In the genomic region with DNA sequence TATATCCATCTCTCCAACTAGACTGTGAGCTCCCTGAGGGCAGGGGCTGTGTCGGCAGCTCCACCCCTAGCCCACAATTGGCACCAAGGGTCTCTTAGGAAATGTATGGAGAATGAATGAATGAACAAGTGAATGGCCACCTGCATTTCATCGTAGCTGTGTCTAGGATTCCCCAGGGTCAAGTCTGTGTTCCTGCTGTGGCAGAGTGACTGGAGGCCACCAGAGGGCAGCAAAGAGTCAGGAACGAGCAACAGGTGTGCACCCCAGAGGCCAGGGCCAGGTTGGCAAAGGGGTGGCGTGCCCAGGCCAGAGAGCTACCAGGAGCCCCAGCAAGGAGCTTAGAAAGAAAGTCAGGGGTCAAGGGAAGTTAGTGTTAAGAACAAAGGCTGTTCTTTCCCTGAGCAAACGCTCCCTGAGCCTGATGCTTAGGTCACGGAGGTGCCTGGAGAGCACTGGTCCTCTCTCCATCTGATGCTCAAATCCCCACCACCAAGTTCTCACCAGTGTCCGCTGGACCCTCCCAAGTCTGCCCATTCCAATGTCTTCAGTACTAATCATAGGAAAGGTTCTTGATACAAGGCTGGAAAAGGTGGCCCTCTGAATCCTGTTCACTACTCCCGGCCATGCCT, we compare ENCODE assay signal across 7 cellular contexts.
DNase-seq lines count a peak whose midpoint lies in the region; ATAC-seq, FAIRE-seq and TF ChIP-seq lines count a peak whose summit lies in the region.

No MANE protein-coding gene starts in this region.

- H3K79me2 ChIP-seq in endothelial cell of umbilical vein (ENCODE audit: control insufficient read depth, insufficient read depth, low read length): no peaks in the 10 kb centered on the region

- H3K9me3 ChIP-seq in endothelial cell of umbilical vein (replicated peaks; ENCODE audit: control insufficient read depth, insufficient read depth, low read length): no peaks in the 10 kb centered on the region

- no peak overlapping the region for H3K4me3 Mint-ChIP-seq in natural killer cell treated with Interleukin-12 subunit alpha and Interleukin-12 subunit beta and Interleukin-15 and Interleukin-18, amount 100 ng/mL, for 72 hours
- peak overlapping the region in 1 of 2 donors; percentile 15 for H3K4me3 Mint-ChIP-seq in stimulated activated naive B cell treated with anti-CD40 and anti-IgM and Interleukin-4, amounts not matched to agents 10 μg/mL and 1 μg/mL and 100 μg/mL, for 72 hours

- intact Hi-C loops in endothelial cell of umbilical vein (cut with micrococcal nuclease): loop anchor here (1.0 to 5.0 kb wide), 3 partner anchors 118 to 459 kb away; no protein-coding TSS in a partner anchor

- POLR2A ChIA-PET in endothelial cell of umbilical vein (lab: Charles Lee): no interaction called here

- H3K36me3 Mint-ChIP-seq in natural killer cell treated with Interleukin-12 subunit alpha and Interleukin-12 subunit beta and Interleukin-15 and Interleukin-18, amount 100 ng/mL, for 72 hours: no peaks in the 10 kb centered on the region
- H3K36me3 Mint-ChIP-seq in stimulated activated naive B cell treated with anti-CD40 and anti-IgM and Interleukin-4, amounts not matched to agents 10 μg/mL and 1 μg/mL and 100 μg/mL, for 72 hours: peaks cover 63 to 82% of the 10 kb centered on the region in 2 donors

- TF ChIP-seq CTCF in GM12864 (IDR thresholded peaks at IDR 0.05; ENCODE audit: low read depth, low read length, missing control alignments): peak; percentile 92
- peak; percentile 80 to 90 for TF ChIP-seq CTCF in endothelial cell of umbilical vein (IDR thresholded peaks at IDR 0.05; ENCODE audit: extremely low read depth in 1 of 2, insufficient read depth in 1 of 2, low read depth in 1 of 2, low read length in 2 of 2)

- H3K4me2 ChIP-seq in endothelial cell of umbilical vein (ENCODE audit: insufficient read depth, low read length): no peak overlapping the region

- H3K36me3 ChIP-seq in endothelial cell of umbilical vein (ENCODE audit: control insufficient read depth in 2 of 2, extremely low read depth in 1 of 2, insufficient read depth in 2 of 2, low read length in 2 of 2): no peaks in the 10 kb centered on the region

- TF ChIP-seq POLR2A in endothelial cell of umbilical vein (IDR thresholded peaks at IDR 0.05; ENCODE audit: low read depth, low read length): no peak

- H3K9me3 Mint-ChIP-seq in natural killer cell treated with Interleukin-12 subunit alpha and Interleukin-12 subunit beta and Interleukin-15 and Interleukin-18, amount 100 ng/mL, for 72 hours: no peaks in the 10 kb centered on the region
- H3K9me3 Mint-ChIP-seq in stimulated activated naive B cell treated with anti-CD40 and anti-IgM and Interleukin-4, amounts not matched to agents 10 μg/mL and 1 μg/mL and 100 μg/mL, for 72 hours: no peaks in the 10 kb centered on the region

- H4K20me1 ChIP-seq in endothelial cell of umbilical vein (replicated peaks; ENCODE audit: control insufficient read depth, extremely low read depth, insufficient read depth, low read length): no peaks in the 10 kb centered on the region

- BruUV-seq in endothelial cell of umbilical vein (replicated peaks; lab: Mats Ljungman, UMichigan): no TSS peak

- DNase-seq in GM12864 (ENCODE audit: low read depth) (peak; percentile 51), NCI-H510A (lab: John Stamatoyannopoulos, UW) (peak; percentile 40), endothelial cell of umbilical vein (ENCODE audit: low read depth, low spot score) (peak; percentile 43)
- DNase-seq in activated CD8-positive, alpha-beta memory T cell treated with anti-CD3 and anti-CD28 coated beads for 4 hours (ENCODE audit: low read depth in 2 of 2): peak; percentile 30 to 34
- peak; percentile 60 for DNase-seq in natural killer cell treated with Interleukin-12 subunit alpha and Interleukin-12 subunit beta and Interleukin-15 and Interleukin-18, amount 100 ng/mL, for 72 hours (ENCODE audit: low spot score)
- peak; percentile 64 for DNase-seq in stimulated activated naive B cell treated with anti-CD40 and anti-IgM and Interleukin-4, amounts not matched to agents 10 μg/mL and 1 μg/mL and 100 μg/mL, for 72 hours

- peak; percentile 59 for ATAC-seq in HG02798 (IDR thresholded peaks at IDR 0.05; ENCODE audit: poor library complexity, unreplicated experiment)
- ATAC-seq in natural killer cell treated with Interleukin-12 subunit alpha and Interleukin-12 subunit beta and Interleukin-15 and Interleukin-18, amount 100 ng/mL, for 72 hours: peak; percentile 65 to 82
- peak; percentile 82 to 83 for ATAC-seq in stimulated activated naive B cell treated with anti-CD40 and anti-IgM and Interleukin-4, amounts not matched to agents 10 μg/mL and 1 μg/mL and 100 μg/mL, for 72 hours (replicated peaks)

- H3K4me3 ChIP-seq in GM12864 (ENCODE audit: low read depth, low read length) (no peak overlapping the region), endothelial cell of umbilical vein (replicated peaks in 1 of 3; ENCODE audit: insufficient read depth in 1 of 3, low read depth in 1 of 3, low read length in 3 of 3) (no peak overlapping the region)

- CTCF ChIA-PET in endothelial cell of umbilical vein (lab: Charles Lee): interaction anchor here (0.5 to 6.4 kb wide), 46 partner anchors 9 to 590 kb away, joined by 3 to 81 read pairs (median 4); no protein-coding TSS in a partner anchor

- H2AFZ ChIP-seq in endothelial cell of umbilical vein (ENCODE audit: low read depth, low read length): no peak overlapping the region

- no peak overlapping the region for H3K27ac Mint-ChIP-seq in natural killer cell treated with Interleukin-12 subunit alpha and Interleukin-12 subunit beta and Interleukin-15 and Interleukin-18, amount 100 ng/mL, for 72 hours
- H3K27ac Mint-ChIP-seq in stimulated activated naive B cell treated with anti-CD40 and anti-IgM and Interleukin-4, amounts not matched to agents 10 μg/mL and 1 μg/mL and 100 μg/mL, for 72 hours: peak overlapping the region; percentile 89

- peak; percentile 71 for FAIRE-seq in endothelial cell of umbilical vein (lab: Jason Lieb, UNC)

- peaks cover 4 to 16% of the 10 kb centered on the region in 2 experiments for H3K27me3 ChIP-seq in endothelial cell of umbilical vein (ENCODE audit: control insufficient read depth in 2 of 2, insufficient read depth in 2 of 2, low read length in 2 of 2)

- no peaks in the 10 kb centered on the region for H3K4me1 ChIP-seq in endothelial cell of umbilical vein (ENCODE audit: control insufficient read depth, extremely low read depth, insufficient read depth, low read length)

- dilution Hi-C loops in endothelial cell of umbilical vein (cut with MboI; ENCODE audit: extremely low pct_ligation_motif_present, low sequenced_read_pairs): no loop called here

- H3K27me3 Mint-ChIP-seq in natural killer cell treated with Interleukin-12 subunit alpha and Interleukin-12 subunit beta and Interleukin-15 and Interleukin-18, amount 100 ng/mL, for 72 hours: peaks cover 5 to 6% of the 10 kb centered on the region in 2 donors
- H3K27me3 Mint-ChIP-seq in stimulated activated naive B cell treated with anti-CD40 and anti-IgM and Interleukin-4, amounts not matched to agents 10 μg/mL and 1 μg/mL and 100 μg/mL, for 72 hours: no peaks in the 10 kb centered on the region

- no peaks in the 10 kb centered on the region for H3K4me1 Mint-ChIP-seq in natural killer cell treated with Interleukin-12 subunit alpha and Interleukin-12 subunit beta and Interleukin-15 and Interleukin-18, amount 100 ng/mL, for 72 hours (ENCODE audit: low read depth in 2 of 2)
- H3K4me1 Mint-ChIP-seq in stimulated activated naive B cell treated with anti-CD40 and anti-IgM and Interleukin-4, amounts not matched to agents 10 μg/mL and 1 μg/mL and 100 μg/mL, for 72 hours: peaks cover 70 to 78% of the 10 kb centered on the region in 2 donors

- H3K9ac ChIP-seq in endothelial cell of umbilical vein (replicated peaks; ENCODE audit: extremely low read depth, insufficient read depth, low read length): no peak overlapping the region

- H3K9me1 ChIP-seq in endothelial cell of umbilical vein (replicated peaks; ENCODE audit: control insufficient read depth, extremely low read depth, insufficient read depth, low read length): no peaks in the 10 kb centered on the region

- H3K27ac ChIP-seq in endothelial cell of umbilical vein (ENCODE audit: insufficient read depth, low read depth, low read length): no peak overlapping the region

TF ChIP-seq in endothelial cell of umbilical vein, 7 proteins besides CTCF, POLR2A, EP300 and RAD21:
- no peak for TF ChIP-seq GATA2 (IDR thresholded peaks at IDR 0.05; ENCODE audit: insufficient read depth, insufficient read length, low read depth, low read length)
- TF ChIP-seq FOS (IDR thresholded peaks at IDR 0.05; ENCODE audit: borderline replicate concordance, insufficient read depth, low read length): no peak
- no peak for TF ChIP-seq POLR2AphosphoS5 (IDR thresholded peaks at IDR 0.05; ENCODE audit: insufficient read depth, low read depth, low read length)
- TF ChIP-seq MYC (IDR thresholded peaks at IDR 0.05; ENCODE audit: low read depth, low read length): no peak
- TF ChIP-seq JUN (IDR thresholded peaks at IDR 0.05; ENCODE audit: borderline replicate concordance, insufficient read depth, insufficient read length, low read depth): no peak
- TF ChIP-seq, protein P1, sequence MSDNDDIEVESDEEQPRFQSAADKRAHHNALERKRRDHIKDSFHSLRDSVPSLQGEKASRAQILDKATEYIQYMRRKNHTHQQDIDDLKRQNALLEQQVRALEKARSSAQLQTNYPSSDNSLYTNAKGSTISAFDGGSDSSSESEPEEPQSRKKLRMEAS (IDR thresholded peaks at IDR 0.05; ENCODE audit: insufficient read depth, insufficient read length): no peak
- no peak for TF ChIP-seq EZH2 (IDR thresholded peaks at IDR 0.05; ENCODE audit: borderline replicate concordance, low read depth, low read length, severe bottlenecking)
